1 cellular context compared by ENCODE assay signal in the genomic region with DNA sequence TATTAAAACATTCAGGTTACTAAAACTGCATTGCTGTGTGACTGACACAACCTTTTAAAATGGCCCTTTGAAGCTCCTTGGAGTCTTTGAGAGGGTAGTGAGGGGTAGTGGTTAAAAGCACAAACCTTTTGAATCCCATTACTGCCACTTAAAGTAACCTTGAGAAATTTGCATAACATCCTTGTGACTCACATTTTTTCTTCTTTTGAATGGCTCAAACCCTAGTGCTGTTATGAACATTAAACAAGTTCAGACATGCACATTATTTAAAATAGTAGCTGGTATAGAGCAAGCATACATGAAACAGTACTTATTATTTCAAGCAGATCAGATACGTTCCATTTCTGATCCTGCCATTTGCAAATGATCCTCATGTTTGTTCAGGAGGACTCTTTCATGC.
TF ChIP-seq lines count a peak whose summit lies in the region.

No MANE protein-coding gene starts in this region.

TF ChIP-seq in GM12878, 131 proteins besides CTCF, POLR2A, EP300 and RAD21 (continued from another document):
- no peak for TF ChIP-seq TCF3 (IDR thresholded peaks at IDR 0.05; ENCODE audit: borderline replicate concordance, insufficient read depth, low read depth, low read length)
- peak; percentile 75 for TF ChIP-seq JUNB (IDR thresholded peaks at IDR 0.05)
- TF ChIP-seq RUNX3 (IDR thresholded peaks at IDR 0.05; ENCODE audit: low read length) = peak; percentile 42; the same call in 1 of the 2 replicates
- no peak for TF ChIP-seq BMI1 (IDR thresholded peaks at IDR 0.05; ENCODE audit: borderline replicate concordance)
- 0 out of 3 replicates have a peak, but pooled peaks have one; percentile 27 for TF ChIP-seq POU2F2 (IDR thresholded peaks at IDR 0.05; ENCODE audit: borderline replicate concordance, low read depth, low read length)
- TF ChIP-seq ZBED1 (IDR thresholded peaks at IDR 0.05; ENCODE audit: borderline replicate concordance) = 0 out of 2 replicates have a peak, but pooled peaks have one; percentile 34
- TF ChIP-seq RFX5 (IDR thresholded peaks at IDR 0.05; ENCODE audit: low read depth, low read length) = no peak
- no peak; the same call in 1 of the 2 replicates for TF ChIP-seq FOXM1 (IDR thresholded peaks at IDR 0.05; ENCODE audit: low read depth, low read length)
